ENCODE assay signal across 8 cellular contexts in the genomic region with DNA sequence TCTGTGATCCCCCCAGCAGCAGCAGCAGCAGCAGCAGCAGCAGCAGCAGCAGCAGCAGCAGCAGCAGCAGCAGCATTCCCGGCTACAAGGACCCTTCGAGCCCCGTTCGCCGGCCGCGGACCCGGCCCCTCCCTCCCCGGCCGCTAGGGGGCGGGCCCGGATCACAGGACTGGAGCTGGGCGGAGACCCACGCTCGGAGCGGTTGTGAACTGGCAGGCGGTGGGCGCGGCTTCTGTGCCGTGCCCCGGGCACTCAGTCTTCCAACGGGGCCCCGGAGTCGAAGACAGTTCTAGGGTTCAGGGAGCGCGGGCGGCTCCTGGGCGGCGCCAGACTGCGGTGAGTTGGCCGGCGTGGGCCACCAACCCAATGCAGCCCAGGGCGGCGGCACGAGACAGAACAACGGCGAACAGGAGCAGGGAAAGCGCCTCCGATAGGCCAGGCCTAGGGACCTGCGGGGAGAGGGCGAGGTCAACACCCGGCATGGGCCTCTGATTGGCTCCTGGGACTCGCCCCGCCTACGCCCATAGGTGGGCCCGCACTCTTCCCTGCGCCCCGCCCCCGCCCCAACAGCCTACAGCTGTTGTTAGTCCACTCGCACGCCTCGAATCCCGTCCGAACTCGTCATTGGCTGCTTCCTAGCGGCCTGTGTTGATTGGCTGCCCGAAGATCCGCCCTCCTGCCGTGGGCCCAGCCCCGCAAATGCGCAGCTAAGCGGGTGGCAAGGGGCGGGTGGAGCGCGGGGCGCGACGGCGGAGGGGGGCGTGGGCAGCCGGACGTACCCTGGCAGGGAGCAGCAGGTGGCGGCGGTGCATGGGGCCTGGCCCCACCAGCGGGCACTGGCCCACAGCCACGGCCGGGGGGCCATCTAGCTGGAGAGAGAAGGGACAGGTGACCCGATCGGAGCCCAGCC. TPM values are rescaled to one million over a fixed set of nuclear protein-coding genes. Genes with fewer than 3 reads are reported as not detected.
DNase-seq lines count a peak whose midpoint lies in the region; ATAC-seq and TF ChIP-seq lines count a peak whose summit lies in the region.

No MANE protein-coding gene starts in this region.

- no peak overlapping the region for H3K27ac Mint-ChIP-seq in activated T-helper 1 cell treated with anti-CD3 and anti-CD28 coated beads, Interleukin-12 subunit alpha, Interleukin-12 subunit beta, Interleukin-2, Interleukin-4 antibody, amounts not matched to agents 30 ng/mL and 10 ng/mL and 1 ng/mL, durations not matched to agents 14 hours and 24 hours and 36 hours
- H3K27ac Mint-ChIP-seq in naive thymus-derived CD4-positive, alpha-beta T cell = peak overlapping the region in 7 of 9 donors; percentile 43 to 93 (median 85)
- H3K27ac Mint-ChIP-seq in stimulated activated memory B cell treated with anti-CD40 and anti-IgM and Interleukin-4, amounts not matched to agents 10 μg/mL and 1 μg/mL and 100 μg/mL, for 72 hours = peak overlapping the region; percentile 79

- peaks cover 3% of the 10 kb centered on the region for H3K36me3 Mint-ChIP-seq in activated T-helper 1 cell treated with anti-CD3 and anti-CD28 coated beads, Interleukin-12 subunit alpha, Interleukin-12 subunit beta, Interleukin-2, Interleukin-4 antibody, amounts not matched to agents 30 ng/mL and 10 ng/mL and 1 ng/mL, durations not matched to agents 14 hours and 24 hours and 36 hours (ENCODE audit: low read depth)
- no peaks in the 10 kb centered on the region for H3K36me3 Mint-ChIP-seq in naive thymus-derived CD4-positive, alpha-beta T cell
- H3K36me3 Mint-ChIP-seq in stimulated activated memory B cell treated with anti-CD40 and anti-IgM and Interleukin-4, amounts not matched to agents 10 μg/mL and 1 μg/mL and 100 μg/mL, for 72 hours = no peaks in the 10 kb centered on the region

- peak overlapping the region; percentile 50 for H3K9ac ChIP-seq in fibroblast of lung (ENCODE audit: insufficient read depth, low read length)

- no peak overlapping the region for H2AFZ ChIP-seq in fibroblast of lung (ENCODE audit: low read length)

- H3K4me1 ChIP-seq in Panc1 (ENCODE audit: control insufficient read depth, insufficient read depth, low read length) = peaks cover 30% of the 10 kb centered on the region
- H3K4me1 ChIP-seq in fibroblast of lung (ENCODE audit: control insufficient read depth, extremely low read depth, insufficient read depth, low read length) = peaks cover 18% of the 10 kb centered on the region
- peaks cover 9 to 13% of the 10 kb centered on the region in 2 donors for H3K4me1 ChIP-seq in naive thymus-derived CD4-positive, alpha-beta T cell (ENCODE audit: control insufficient read depth in 2 of 2, insufficient read depth in 2 of 2, low read length in 2 of 2)

- no TSS peak for BruUV-seq in Panc1 (replicated peaks; lab: Mats Ljungman, UMichigan)

- peak overlapping the region; percentile 96 for H3K4me2 ChIP-seq in fibroblast of lung (ENCODE audit: extremely low read depth, insufficient read depth, low read length)

- no peaks in the 10 kb centered on the region for H3K9me3 ChIP-seq in Panc1 (ENCODE audit: control insufficient read depth, insufficient read depth, low read depth, low read length)
- H3K9me3 ChIP-seq in fibroblast of lung (ENCODE audit: control insufficient read depth, insufficient read depth, low read depth, low read length) = no peaks in the 10 kb centered on the region
- H3K9me3 ChIP-seq in naive thymus-derived CD4-positive, alpha-beta T cell (ENCODE audit: control insufficient read depth in 2 of 3, low read length in 3 of 3) = no peaks in the 10 kb centered on the region

- peak overlapping the region; percentile 88 for H3K4me3 Mint-ChIP-seq in activated T-helper 1 cell treated with anti-CD3 and anti-CD28 coated beads, Interleukin-12 subunit alpha, Interleukin-12 subunit beta, Interleukin-2, Interleukin-4 antibody, amounts not matched to agents 30 ng/mL and 10 ng/mL and 1 ng/mL, durations not matched to agents 14 hours and 24 hours and 36 hours
- H3K4me3 Mint-ChIP-seq in naive thymus-derived CD4-positive, alpha-beta T cell = peak overlapping the region; percentile 81 to 92 (median 88)
- peak overlapping the region; percentile 85 for H3K4me3 Mint-ChIP-seq in stimulated activated memory B cell treated with anti-CD40 and anti-IgM and Interleukin-4, amounts not matched to agents 10 μg/mL and 1 μg/mL and 100 μg/mL, for 72 hours

- in situ Hi-C loops in Panc1 (cut with HindIII; ENCODE audit: low pct_unique_long_range_greater_than_20kb, low sequenced_read_pairs) = no loop called here

- H3K4me1 Mint-ChIP-seq in activated T-helper 1 cell treated with anti-CD3 and anti-CD28 coated beads, Interleukin-12 subunit alpha, Interleukin-12 subunit beta, Interleukin-2, Interleukin-4 antibody, amounts not matched to agents 30 ng/mL and 10 ng/mL and 1 ng/mL, durations not matched to agents 14 hours and 24 hours and 36 hours (ENCODE audit: low read depth) = peaks cover 9% of the 10 kb centered on the region
- H3K4me1 Mint-ChIP-seq in naive thymus-derived CD4-positive, alpha-beta T cell = peaks cover 0 to 16% (median 8%) of the 10 kb centered on the region in 7 donors
- H3K4me1 Mint-ChIP-seq in stimulated activated memory B cell treated with anti-CD40 and anti-IgM and Interleukin-4, amounts not matched to agents 10 μg/mL and 1 μg/mL and 100 μg/mL, for 72 hours = peaks cover 42% of the 10 kb centered on the region

- intact Hi-C loops in Panc1 (cut with micrococcal nuclease; ENCODE audit: unreplicated experiment) = no loop called here
- intact Hi-C loops in activated T-helper 1 cell treated with anti-CD3 and anti-CD28 coated beads, Interleukin-12 subunit alpha, Interleukin-12 subunit beta, Interleukin-2, Interleukin-4 antibody, amounts not matched to agents 30 ng/mL and 10 ng/mL and 1 ng/mL, durations not matched to agents 14 hours and 24 hours and 36 hours (cut with micrococcal nuclease) = loop anchor here (1.0 kb wide), 6 partner anchors 9 to 113 kb away; partner anchors contain the start of gene SYMPK
- intact Hi-C loops in naive thymus-derived CD4-positive, alpha-beta T cell (cut with micrococcal nuclease) = loop anchor here (1.0 to 5.0 kb wide), 13 partner anchors 9 to 246 kb away; partner anchors contain the start of genes DMWD (in 2 of the 2), SYMPK (in 2 of the 2), CCDC61 (in 1 of the 2) and FOXA3 (in 1 of the 2)

- H3K27ac ChIP-seq in Panc1 (ENCODE audit: low read length) (peak overlapping the region; percentile 83; the same call in 1 of the 2 replicates), fibroblast of lung (ENCODE audit: insufficient read depth, low read length) (peak overlapping the region; percentile 80)
- H3K27ac ChIP-seq in naive thymus-derived CD4-positive, alpha-beta T cell (ENCODE audit: low read depth, low read length) = peak overlapping the region; percentile 64

- DNase-seq in DMS153 (lab: John Stamatoyannopoulos, UW) (peak; percentile 98), KG1 (lab: John Stamatoyannopoulos, UW) (peak; percentile 83), Panc1 (ENCODE audit: low read depth, low spot score) (no peak), fibroblast of lung (ENCODE audit: low read depth in 2 of 2) (peak; percentile 98)
- DNase-seq in activated T-helper 1 cell treated with anti-CD3 and anti-CD28 coated beads, Interleukin-12 subunit alpha, Interleukin-12 subunit beta, Interleukin-2, Interleukin-4 antibody, amounts not matched to agents 30 ng/mL and 10 ng/mL and 1 ng/mL, durations not matched to agents 14 hours and 24 hours and 36 hours (ENCODE audit: low spot score) = peak; percentile 85
- DNase-seq in naive thymus-derived CD4-positive, alpha-beta T cell = peak; percentile 84 to 97 (median 93)

- POLR2A ChIA-PET in Panc1 (lab: Charles Lee) = interaction anchor here (0.5 to 1.6 kb wide), 7 partner anchors 12 to 129 kb away, joined by 3 to 8 read pairs (median 5); partner anchors contain the start of gene DMPK
- POLR2A ChIA-PET in naive thymus-derived CD4-positive, alpha-beta T cell (lab: Charles Lee) = interaction anchor here (0.9 to 2.8 kb wide), 7 partner anchors 8 to 79 kb away, joined by 3 to 20 read pairs (median 4); partner anchors contain the start of gene SNRPD2

- H3K79me2 ChIP-seq in fibroblast of lung (ENCODE audit: control insufficient read depth, insufficient read depth, low read length) = peaks cover 4% of the 10 kb centered on the region

- no peaks in the 10 kb centered on the region for H3K9me3 Mint-ChIP-seq in activated T-helper 1 cell treated with anti-CD3 and anti-CD28 coated beads, Interleukin-12 subunit alpha, Interleukin-12 subunit beta, Interleukin-2, Interleukin-4 antibody, amounts not matched to agents 30 ng/mL and 10 ng/mL and 1 ng/mL, durations not matched to agents 14 hours and 24 hours and 36 hours
- no peaks in the 10 kb centered on the region for H3K9me3 Mint-ChIP-seq in naive thymus-derived CD4-positive, alpha-beta T cell
- H3K9me3 Mint-ChIP-seq in stimulated activated memory B cell treated with anti-CD40 and anti-IgM and Interleukin-4, amounts not matched to agents 10 μg/mL and 1 μg/mL and 100 μg/mL, for 72 hours = no peaks in the 10 kb centered on the region

- ATAC-seq in GM21619 (IDR thresholded peaks at IDR 0.05; ENCODE audit: unreplicated experiment) (peak; percentile 47), Panc1 (peak; percentile 78)
- ATAC-seq in naive thymus-derived CD4-positive, alpha-beta T cell = peak; percentile 85
- peak; percentile 82 for ATAC-seq in stimulated activated memory B cell treated with anti-CD40 and anti-IgM and Interleukin-4, amounts not matched to agents 10 μg/mL and 1 μg/mL and 100 μg/mL, for 72 hours

- H3K27me3 ChIP-seq in Panc1 (ENCODE audit: control insufficient read depth, insufficient read depth, low read length) = no peaks in the 10 kb centered on the region
- no peaks in the 10 kb centered on the region for H3K27me3 ChIP-seq in fibroblast of lung (ENCODE audit: control insufficient read depth, insufficient read depth, low read length)
- H3K27me3 ChIP-seq in naive thymus-derived CD4-positive, alpha-beta T cell (ENCODE audit: control insufficient read depth in 2 of 2, insufficient read depth in 2 of 2, low read length in 2 of 2) = no peaks in the 10 kb centered on the region

- CTCF ChIA-PET in Panc1 (lab: Charles Lee) = interaction anchor here (0.5 to 2.1 kb wide), 8 partner anchors 29 to 509 kb away, joined by 3 to 13 read pairs (median 3); no protein-coding TSS in a partner anchor
- CTCF ChIA-PET in naive thymus-derived CD4-positive, alpha-beta T cell (lab: Charles Lee) = interaction anchor here (0.7 to 4.8 kb wide), 8 partner anchors 9 to 241 kb away, joined by 3 to 99 read pairs (median 4); no protein-coding TSS in a partner anchor

- TF ChIP-seq CTCF in Panc1 (IDR thresholded peaks at IDR 0.05) (peak; percentile 78), fibroblast of lung (conservative IDR thresholded peaks at IDR 0.05 in 1 of 2, IDR thresholded peaks at IDR 0.05 in 1 of 2; ENCODE audit: low read depth in 1 of 2, low read length in 2 of 2) (peak; percentile 63 to 66)

- no peaks in the 10 kb centered on the region; the same call in 1 of the 2 replicates for H3K36me3 ChIP-seq in Panc1 (ENCODE audit: control insufficient read depth, insufficient read depth, low read length)
- peaks cover 14% of the 10 kb centered on the region for H3K36me3 ChIP-seq in fibroblast of lung (ENCODE audit: control insufficient read depth, insufficient read depth, low read length)
- H3K36me3 ChIP-seq in naive thymus-derived CD4-positive, alpha-beta T cell (ENCODE audit: control insufficient read depth in 2 of 3, insufficient read depth in 3 of 3, low read length in 3 of 3) = no peaks in the 10 kb centered on the region

- H3K27me3 Mint-ChIP-seq in activated T-helper 1 cell treated with anti-CD3 and anti-CD28 coated beads, Interleukin-12 subunit alpha, Interleukin-12 subunit beta, Interleukin-2, Interleukin-4 antibody, amounts not matched to agents 30 ng/mL and 10 ng/mL and 1 ng/mL, durations not matched to agents 14 hours and 24 hours and 36 hours (ENCODE audit: insufficient read depth) = peaks cover 20% of the 10 kb centered on the region
- peaks cover 0 to 28% (median 4%) of the 10 kb centered on the region in 5 donors for H3K27me3 Mint-ChIP-seq in naive thymus-derived CD4-positive, alpha-beta T cell
- peaks cover 20% of the 10 kb centered on the region for H3K27me3 Mint-ChIP-seq in stimulated activated memory B cell treated with anti-CD40 and anti-IgM and Interleukin-4, amounts not matched to agents 10 μg/mL and 1 μg/mL and 100 μg/mL, for 72 hours

- H4K20me1 ChIP-seq in fibroblast of lung (ENCODE audit: control insufficient read depth, extremely low read depth, insufficient read depth, low read length) = no peaks in the 10 kb centered on the region

- H3K4me3 ChIP-seq in Panc1 (ENCODE audit: low read depth in 2 of 2, low read length in 2 of 2) (peak overlapping the region; percentile 45 to 53), fibroblast of lung (replicated peaks in 1 of 4; ENCODE audit: control extremely low read depth in 1 of 4, insufficient read depth in 1 of 4, low read depth in 3 of 4, low read length in 4 of 4) (peak overlapping the region; percentile 48 to 68 (median 60))
- H3K4me3 ChIP-seq in naive thymus-derived CD4-positive, alpha-beta T cell (ENCODE audit: low read length) = peak overlapping the region; percentile 95

RNA-seq across cellular contexts. Expression of gene SIX5, which starts 1.4 kb away (rescaled TPM):
- 38.7 TPM for total RNA-seq in Panc1 (2021; ENCODE audit: unreplicated experiment)
- polyA plus RNA-seq in Panc1 (2012; ENCODE audit: insufficient read length) = 55.2 TPM
- 3.7 and 5.6 TPM in 2 replicates for total RNA-seq in activated T-helper 1 cell treated with anti-CD3 and anti-CD28 coated beads, Interleukin-12 subunit alpha, Interleukin-12 subunit beta, Interleukin-2, Interleukin-4 antibody, amounts not matched to agents 30 ng/mL and 10 ng/mL and 1 ng/mL, durations not matched to agents 14 hours and 24 hours and 36 hours
- total RNA-seq in fibroblast of lung = 10.7 and 11.6 TPM in 2 replicates
- 3.4 and 3.7 TPM in 2 replicates for polyA plus RNA-seq in fibroblast of lung
- polyA plus RNA-seq in fibroblast of lung (2012) = 4.6 and 5.3 TPM in 2 replicates
- 14.8 and 17.8 TPM in 2 replicates for polyA minus RNA-seq in fibroblast of lung (ENCODE audit: low replicate concordance)
- total RNA-seq in naive thymus-derived CD4-positive, alpha-beta T cell = 1 to 10 TPM in 4 of 5 experiments, under 1 TPM in 1; 0.92 to 2.3 (median 1.1) TPM
- under 1 TPM; 0.15 to 0.17 TPM for polyA plus RNA-seq in naive thymus-derived CD4-positive, alpha-beta T cell

RNA-seq across cellular contexts. Expression of gene DMPK, which starts 11.8 kb away (rescaled TPM):
- total RNA-seq in Panc1 (2021; ENCODE audit: unreplicated experiment) = 119 TPM
- 151 TPM for polyA plus RNA-seq in Panc1 (2012; ENCODE audit: insufficient read length)
- total RNA-seq in activated T-helper 1 cell treated with anti-CD3 and anti-CD28 coated beads, Interleukin-12 subunit alpha, Interleukin-12 subunit beta, Interleukin-2, Interleukin-4 antibody, amounts not matched to agents 30 ng/mL and 10 ng/mL and 1 ng/mL, durations not matched to agents 14 hours and 24 hours and 36 hours = 22.8 and 23.9 TPM in 2 replicates
- total RNA-seq in fibroblast of lung = 44.9 and 115 TPM in 2 replicates
- polyA plus RNA-seq in fibroblast of lung = 28.8 and 54.7 TPM in 2 replicates
- 41.2 and 83.1 TPM in 2 replicates for polyA plus RNA-seq in fibroblast of lung (2012)
- 28.0 and 56.4 TPM in 2 replicates for polyA minus RNA-seq in fibroblast of lung (ENCODE audit: low replicate concordance)
- total RNA-seq in naive thymus-derived CD4-positive, alpha-beta T cell = 10 to 100 TPM; 15.0 to 33.9 (median 25.2) TPM
- 1 to 10 TPM in 1 of 2 donors, under 1 TPM in 1; 0.20 to 1.8 TPM for polyA plus RNA-seq in naive thymus-derived CD4-positive, alpha-beta T cell

RNA-seq across cellular contexts. Expression of gene DMWD, which starts 22.2 kb away (rescaled TPM):
- total RNA-seq in Panc1 (2021; ENCODE audit: unreplicated experiment) (64.6 TPM), fibroblast of lung (24.4 and 33.5 TPM in 2 replicates)
- 40.8 TPM for polyA plus RNA-seq in Panc1 (2012; ENCODE audit: insufficient read length)
- total RNA-seq in activated T-helper 1 cell treated with anti-CD3 and anti-CD28 coated beads, Interleukin-12 subunit alpha, Interleukin-12 subunit beta, Interleukin-2, Interleukin-4 antibody, amounts not matched to agents 30 ng/mL and 10 ng/mL and 1 ng/mL, durations not matched to agents 14 hours and 24 hours and 36 hours = 50.0 and 55.8 TPM in 2 replicates
- polyA plus RNA-seq in fibroblast of lung = 18.1 and 18.7 TPM in 2 replicates
- 29.9 and 30.0 TPM in 2 replicates for polyA plus RNA-seq in fibroblast of lung (2012)
- polyA minus RNA-seq in fibroblast of lung (ENCODE audit: low replicate concordance) = 35.3 and 47.5 TPM in 2 replicates
- total RNA-seq in naive thymus-derived CD4-positive, alpha-beta T cell = 10 to 100 TPM; 18.7 to 43.2 (median 35.4) TPM
- polyA plus RNA-seq in naive thymus-derived CD4-positive, alpha-beta T cell = 1 to 10 TPM; 3.7 to 7.2 TPM

RNA-seq across cellular contexts. Expression of gene MEIOSIN, which starts 37.2 kb away (rescaled TPM):
- total RNA-seq in Panc1 (2021; ENCODE audit: unreplicated experiment) = not detected
- not detected for polyA plus RNA-seq in Panc1 (2012; ENCODE audit: insufficient read length)
- not detected in 2 replicates for total RNA-seq in activated T-helper 1 cell treated with anti-CD3 and anti-CD28 coated beads, Interleukin-12 subunit alpha, Interleukin-12 subunit beta, Interleukin-2, Interleukin-4 antibody, amounts not matched to agents 30 ng/mL and 10 ng/mL and 1 ng/mL, durations not matched to agents 14 hours and 24 hours and 36 hours
- total RNA-seq in fibroblast of lung = not detected in 2 replicates
- polyA plus RNA-seq in fibroblast of lung = not detected in 2 replicates
- polyA plus RNA-seq in fibroblast of lung (2012) = not detected in 2 replicates
- polyA minus RNA-seq in fibroblast of lung (ENCODE audit: low replicate concordance) = not detected in 2 replicates
- not detected for total RNA-seq in naive thymus-derived CD4-positive, alpha-beta T cell
- not detected for polyA plus RNA-seq in naive thymus-derived CD4-positive, alpha-beta T cell

RNA-seq across cellular contexts. Expression of gene FBXO46, which starts 39.8 kb away (rescaled TPM):
- 25.1 TPM for total RNA-seq in Panc1 (2021; ENCODE audit: unreplicated experiment)
- polyA plus RNA-seq in Panc1 (2012; ENCODE audit: insufficient read length) = 11.6 TPM
- 35.1 and 35.4 TPM in 2 replicates for total RNA-seq in activated T-helper 1 cell treated with anti-CD3 and anti-CD28 coated beads, Interleukin-12 subunit alpha, Interleukin-12 subunit beta, Interleukin-2, Interleukin-4 antibody, amounts not matched to agents 30 ng/mL and 10 ng/mL and 1 ng/mL, durations not matched to agents 14 hours and 24 hours and 36 hours
- total RNA-seq in fibroblast of lung = 3.1 and 3.3 TPM in 2 replicates
- 1.6 and 2.0 TPM in 2 replicates for polyA plus RNA-seq in fibroblast of lung
- 4.3 and 4.5 TPM in 2 replicates for polyA plus RNA-seq in fibroblast of lung (2012)
- polyA minus RNA-seq in fibroblast of lung (ENCODE audit: low replicate concordance) = 1.3 and 1.6 TPM in 2 replicates
- 10 to 100 TPM; 21.2 to 52.9 (median 36.6) TPM for total RNA-seq in naive thymus-derived CD4-positive, alpha-beta T cell
- 10 to 100 TPM; 11.1 to 17.5 TPM for polyA plus RNA-seq in naive thymus-derived CD4-positive, alpha-beta T cell
